In genomic region chr6:43506171-43506570, GRCh38 we compare ENCODE assay signal across 11 cellular contexts. TPM values are rescaled to one million over a fixed set of nuclear protein-coding genes. Genes with fewer than 3 reads are reported as not detected.
A peak's percentile ranks its signal among the peaks of the same experiment; 100 is the strongest.
DNase-seq lines count a peak whose midpoint lies in the region; ATAC-seq and TF ChIP-seq lines count a peak whose summit lies in the region.
"Had no signal": no experiment of that assay in that cellular context is flagged by ENCODE, and none has a peak within 500 bp of the region (broad histone marks: within the 10 kb centered on the region; RNA-seq: fewer than 3 reads in every experiment).

No MANE protein-coding gene starts in this region.

- H3K4me3 Mint-ChIP-seq in CD4-positive, CD25-positive, alpha-beta regulatory T cell = peak overlapping the region in 1 of 4 donors; percentile 65
- H3K4me3 Mint-ChIP-seq in effector memory CD8-positive, alpha-beta T cell = no peak overlapping the region
- H3K4me3 Mint-ChIP-seq: activated naive CD8-positive, alpha-beta T cell treated with anti-CD3 and anti-CD28 coated beads for 36 hours; HFFc6 had no signal

- no peak for ATAC-seq in CD4-positive, CD25-positive, alpha-beta regulatory T cell (ENCODE audit: low read depth in 2 of 2)
- ATAC-seq in effector memory CD8-positive, alpha-beta T cell (replicated peaks) = peak; percentile 4
- no peak for ATAC-seq in HG02623 (IDR thresholded peaks at IDR 0.05; ENCODE audit: unreplicated experiment)

- H3K36me3 ChIP-seq in CD4-positive, CD25-positive, alpha-beta regulatory T cell (ENCODE audit: control insufficient read depth, insufficient read depth, low read length) = peaks cover 34% of the 10 kb centered on the region
- peaks cover 45% of the 10 kb centered on the region for H3K36me3 ChIP-seq in suprapubic skin
- peaks cover 15 to 54% (median 19%) of the 10 kb centered on the region in 3 donors for H3K36me3 ChIP-seq in esophagus squamous epithelium

- H3K36me3 Mint-ChIP-seq in CD4-positive, CD25-positive, alpha-beta regulatory T cell = peaks cover 14% of the 10 kb centered on the region
- peaks cover 30% of the 10 kb centered on the region for H3K36me3 Mint-ChIP-seq in effector memory CD8-positive, alpha-beta T cell (ENCODE audit: insufficient read depth)

- DNase-seq in CD4-positive, CD25-positive, alpha-beta regulatory T cell = no peak
- DNase-seq in RWPE1 (ENCODE audit: low spot score) (no peak), suprapubic skin (ENCODE audit: low spot score in 2 of 2) (no peak), esophagus squamous epithelium (lab: John Stamatoyannopoulos, UW) (no peak)
- DNase-seq in effector memory CD8-positive, alpha-beta T cell = no peak

- no peak overlapping the region for H3K4me3 ChIP-seq in CD4-positive, CD25-positive, alpha-beta regulatory T cell (ENCODE audit: low read depth, low read length)
- no peak overlapping the region for H3K4me3 ChIP-seq in suprapubic skin
- no peak overlapping the region for H3K4me3 ChIP-seq in esophagus squamous epithelium
- H3K4me3 ChIP-seq: lung, tibial nerve had no signal

- POLR2A ChIA-PET in RWPE1 (lab: Yijun Ruan, JAX; ENCODE audit: low non-redundant PET) = no interaction called here

- H3K27ac Mint-ChIP-seq in CD4-positive, CD25-positive, alpha-beta regulatory T cell = peak overlapping the region; percentile 11 to 26 (median 23)
- H3K27ac Mint-ChIP-seq in effector memory CD8-positive, alpha-beta T cell = peak overlapping the region; percentile 90 to 92
- H3K27ac Mint-ChIP-seq: activated naive CD8-positive, alpha-beta T cell treated with anti-CD3 and anti-CD28 coated beads for 36 hours; HFFc6 had no signal

- H3K4me1 Mint-ChIP-seq in CD4-positive, CD25-positive, alpha-beta regulatory T cell = peaks cover 0 to 24% (median 10%) of the 10 kb centered on the region in 4 donors
- H3K4me1 Mint-ChIP-seq in effector memory CD8-positive, alpha-beta T cell (ENCODE audit: low read depth in 2 of 2) = peaks cover 12 to 29% of the 10 kb centered on the region in 2 donors

- TF ChIP-seq CTCF in RWPE1 (conservative IDR thresholded peaks at IDR 0.05; ENCODE audit: low read depth) (no peak), suprapubic skin (IDR thresholded peaks at IDR 0.05) (no peak), esophagus squamous epithelium (IDR thresholded peaks at IDR 0.05) (no peak)

- CTCF ChIA-PET in RWPE1 (lab: Yijun Ruan, JAX) = interaction anchor here (0.5 to 3.7 kb wide), 17 partner anchors 10 to 918 kb away, joined by 3 to 39 read pairs (median 5); partner anchors contain the start of gene DNPH1

- WGBS in suprapubic skin = 86% methylated on average over 3 of the region's 3 CpGs
- 67 to 69% methylated on average over 2 of the region's 3 CpGs for WGBS in esophagus squamous epithelium, 2 donors

- no peaks in the 10 kb centered on the region for H3K9me3 Mint-ChIP-seq in CD4-positive, CD25-positive, alpha-beta regulatory T cell
- no peaks in the 10 kb centered on the region for H3K9me3 Mint-ChIP-seq in effector memory CD8-positive, alpha-beta T cell
- H3K9me3 Mint-ChIP-seq: activated naive CD8-positive, alpha-beta T cell treated with anti-CD3 and anti-CD28 coated beads for 36 hours; HFFc6 had no signal

- TF ChIP-seq POLR2A in suprapubic skin (IDR thresholded peaks at IDR 0.05) = no peak
- TF ChIP-seq POLR2A in esophagus squamous epithelium (IDR thresholded peaks at IDR 0.05) = no peak

- H3K27me3 ChIP-seq in CD4-positive, CD25-positive, alpha-beta regulatory T cell (ENCODE audit: control insufficient read depth, insufficient read depth, low read length) = no peaks in the 10 kb centered on the region
- H3K27me3 ChIP-seq in suprapubic skin (no peaks in the 10 kb centered on the region), esophagus squamous epithelium (peaks cover 0 to 29% (median 3%) of the 10 kb centered on the region in 4 donors)
- H3K27me3 ChIP-seq: tibial nerve had no signal

- TF ChIP-seq EP300 in suprapubic skin (IDR thresholded peaks at IDR 0.05) = no peak

- no peaks in the 10 kb centered on the region for H3K9me3 ChIP-seq in CD4-positive, CD25-positive, alpha-beta regulatory T cell (ENCODE audit: control insufficient read depth in 2 of 2, low read length in 2 of 2)
- H3K9me3 ChIP-seq in suprapubic skin (no peaks in the 10 kb centered on the region), esophagus squamous epithelium (no peaks in the 10 kb centered on the region)
- H3K9me3 ChIP-seq: tibial nerve had no signal

- no peak overlapping the region for H3K27ac ChIP-seq in CD4-positive, CD25-positive, alpha-beta regulatory T cell (ENCODE audit: insufficient read depth, low read length, poor library complexity, severe bottlenecking)
- H3K27ac ChIP-seq in RWPE1 = peak overlapping the region; percentile 36
- H3K27ac ChIP-seq in suprapubic skin = no peak overlapping the region
- peak overlapping the region in 2 of 4 donors; percentile 6 to 25 for H3K27ac ChIP-seq in esophagus squamous epithelium

- H3K4me1 ChIP-seq in CD4-positive, CD25-positive, alpha-beta regulatory T cell (ENCODE audit: control insufficient read depth, insufficient read depth, low read length, poor library complexity, severe bottlenecking) = peaks cover 20% of the 10 kb centered on the region
- peaks cover 28% of the 10 kb centered on the region for H3K4me1 ChIP-seq in suprapubic skin
- H3K4me1 ChIP-seq in esophagus squamous epithelium = peaks cover 10 to 39% (median 19%) of the 10 kb centered on the region in 3 donors

- peaks cover 20% of the 10 kb centered on the region for H3K27me3 Mint-ChIP-seq in CD4-positive, CD25-positive, alpha-beta regulatory T cell
- peaks cover 14 to 26% of the 10 kb centered on the region in 2 donors for H3K27me3 Mint-ChIP-seq in effector memory CD8-positive, alpha-beta T cell

- intact Hi-C loops in esophagus squamous epithelium (cut with DNase I) = loop anchor here (10.0 kb wide), 1 partner anchor 241 kb away; no protein-coding TSS in a partner anchor

RNA-seq across cellular contexts. Expression of gene LRRC73, which starts 4.0 kb away (rescaled TPM):
- total RNA-seq in CD4-positive, CD25-positive, alpha-beta regulatory T cell = 0.30 TPM
- not detected for polyA plus RNA-seq in CD4-positive, CD25-positive, alpha-beta regulatory T cell
- total RNA-seq in suprapubic skin (under 1 TPM in 2 of 4 donors, not detected in 2; 0.34 to 0.42 TPM), esophagus squamous epithelium (under 1 TPM in 3 of 4 donors, not detected in 1; 0.38 to 0.83 (median 0.64) TPM)
- total RNA-seq: epithelial cell of proximal tubule had no signal

RNA-seq across cellular contexts. Expression of gene YIPF3, which starts 10.6 kb away (rescaled TPM):
- 59.2 TPM for total RNA-seq in CD4-positive, CD25-positive, alpha-beta regulatory T cell
- 100 to 1,000 TPM; 101 to 135 (median 117) TPM for polyA plus RNA-seq in CD4-positive, CD25-positive, alpha-beta regulatory T cell
- total RNA-seq in suprapubic skin (100 to 1,000 TPM in 1 of 4 donors, 10 to 100 TPM in 3; 69.8 to 115 (median 84.6) TPM), esophagus squamous epithelium (10 to 100 TPM; 50.5 to 73.5 (median 71.8) TPM)

RNA-seq across cellular contexts. Expression of gene POLR1C, which starts 10.7 kb away (rescaled TPM):
- total RNA-seq in CD4-positive, CD25-positive, alpha-beta regulatory T cell = 26.8 TPM
- 10 to 100 TPM in 2 of 4 donors, 1 to 10 TPM in 2; 8.4 to 20.5 (median 11.5) TPM for polyA plus RNA-seq in CD4-positive, CD25-positive, alpha-beta regulatory T cell
- 10 to 100 TPM; 31.1 to 44.7 (median 35.6) TPM for total RNA-seq in suprapubic skin
- total RNA-seq in esophagus squamous epithelium = 10 to 100 TPM; 14.7 to 34.3 (median 25.9) TPM

RNA-seq across cellular contexts. Expression of gene TJAP1, which starts 28.8 kb away (rescaled TPM):
- total RNA-seq in CD4-positive, CD25-positive, alpha-beta regulatory T cell = 36.3 TPM
- 1 to 10 TPM; 5.5 to 9.5 (median 6.6) TPM for polyA plus RNA-seq in CD4-positive, CD25-positive, alpha-beta regulatory T cell
- total RNA-seq in suprapubic skin (10 to 100 TPM; 17.8 to 32.4 (median 30.6) TPM), esophagus squamous epithelium (10 to 100 TPM in 3 of 4 donors, 1 to 10 TPM in 1; 9.5 to 20.2 (median 10.9) TPM)

RNA-seq across cellular contexts. Expression of gene DLK2, which starts 50.8 kb away (rescaled TPM):
- total RNA-seq in CD4-positive, CD25-positive, alpha-beta regulatory T cell = 0.76 TPM
- under 1 TPM in 3 of 4 donors, not detected in 1; 0.20 to 0.87 (median 0.70) TPM for polyA plus RNA-seq in CD4-positive, CD25-positive, alpha-beta regulatory T cell
- total RNA-seq in suprapubic skin = 10 to 100 TPM; 23.6 to 61.7 (median 32.3) TPM
- 10 to 100 TPM in 2 of 4 donors, 1 to 10 TPM in 2; 8.3 to 24.8 (median 12.6) TPM for total RNA-seq in esophagus squamous epithelium
